In genomic region chr4:147943159-147943638, GRCh38 we compare ENCODE assay signal across 9 cellular contexts.
DNase-seq lines count a peak whose midpoint lies in the region; ATAC-seq and TF ChIP-seq lines count a peak whose summit lies in the region.
"Had no signal": no experiment of that assay in that cellular context is flagged by ENCODE, and none has a peak within 500 bp of the region (broad histone marks: within the 10 kb centered on the region; RNA-seq: fewer than 3 reads in every experiment).

No MANE protein-coding gene starts in this region.

- ATAC-seq in activated naive CD4-positive, alpha-beta T cell treated with anti-CD3 and anti-CD28 coated beads, Interleukin-2, amount 50 U/mL, for 72 hours: peak; percentile 60 to 85
- ATAC-seq in HG02852 (IDR thresholded peaks at IDR 0.05; ENCODE audit: unreplicated experiment): peak; percentile 87
- ATAC-seq in stimulated activated naive CD8-positive, alpha-beta T cell treated with anti-CD3 and anti-CD28 coated beads, Interleukin-15, amount 100 ng/mL, for 72 hours: peak; percentile 89
- ATAC-seq in upper lobe of left lung (ENCODE audit: low FRiP score in 2 of 2): no peak

- WGBS in thyroid gland, 2 donors: 82 to 84% methylated on average over 3 of the region's 3 CpGs
- WGBS in H9 (ENCODE audit: extremely low coverage, insufficient read length, low lambda C conversion rate): no CpG with 5 or more reads among the region's 3 CpGs
- 71 to 78% methylated on average over 3 of the region's 3 CpGs for WGBS in upper lobe of left lung, 2 donors

- H2BK15ac ChIP-seq in H9 (ENCODE audit: low read depth, low read length): no peak overlapping the region

- no peaks in the 10 kb centered on the region for H3K27me3 Mint-ChIP-seq in stimulated activated naive CD8-positive, alpha-beta T cell treated with anti-CD3 and anti-CD28 coated beads, Interleukin-15, amount 100 ng/mL, for 72 hours
- H3K27me3 Mint-ChIP-seq in H9 (ENCODE audit: low read depth): no peaks in the 10 kb centered on the region

- peaks cover 23% of the 10 kb centered on the region for H3K4me1 ChIP-seq in OCI-LY3 (ENCODE audit: low read length)
- peaks cover 27 to 33% of the 10 kb centered on the region in 2 donors for H3K4me1 ChIP-seq in thyroid gland
- no peaks in the 10 kb centered on the region for H3K4me1 ChIP-seq in H9 (ENCODE audit: insufficient read depth, low read length)
- no peaks in the 10 kb centered on the region for H3K4me1 ChIP-seq in upper lobe of left lung

- no peak overlapping the region for H4K5ac ChIP-seq in H9 (ENCODE audit: insufficient read length, low read depth, low read length)

- H3K4ac ChIP-seq in H9 (ENCODE audit: low read depth, low read length): no peak overlapping the region

- H4K8ac ChIP-seq in H9 (replicated peaks; ENCODE audit: insufficient read length, low read depth, low read length): no peak overlapping the region

- H4K91ac ChIP-seq in H9 (ENCODE audit: insufficient read length, low read depth, low read length): no peak overlapping the region

- no peak for TF ChIP-seq EP300 in upper lobe of left lung (IDR thresholded peaks at IDR 0.05)

- H3K79me1 ChIP-seq in H9 (ENCODE audit: insufficient read depth, low read depth, low read length, poor library complexity, severe bottlenecking): no peaks in the 10 kb centered on the region

- no peak overlapping the region for H3K27ac Mint-ChIP-seq in activated naive CD4-positive, alpha-beta T cell treated with anti-CD3 and anti-CD28 coated beads, Interleukin-2, amount 50 U/mL, for 72 hours
- H3K27ac Mint-ChIP-seq in stimulated activated naive CD8-positive, alpha-beta T cell treated with anti-CD3 and anti-CD28 coated beads, Interleukin-15, amount 100 ng/mL, for 72 hours: peak overlapping the region in 1 of 2 donors; percentile 93
- H3K27ac Mint-ChIP-seq in H9: peak overlapping the region in 1 of 3 experiments; percentile 0; a peak in 1 of 7 replicates

- no peak overlapping the region for H2AK5ac ChIP-seq in H9 (ENCODE audit: insufficient read length, low read length)

- H3K27ac ChIP-seq in OCI-LY3 (ENCODE audit: low read length) (no peak overlapping the region), thyroid gland (no peak overlapping the region), H9 (ENCODE audit: insufficient read length, low read depth, low read length) (no peak overlapping the region), upper lobe of left lung (no peak overlapping the region)

- H3K9me3 ChIP-seq in OCI-LY3 (ENCODE audit: insufficient read depth, low read length): no peaks in the 10 kb centered on the region
- H3K9me3 ChIP-seq in thyroid gland: no peaks in the 10 kb centered on the region
- H3K9me3 ChIP-seq in H9 (ENCODE audit: control insufficient read depth, low read depth, low read length): no peaks in the 10 kb centered on the region
- no peaks in the 10 kb centered on the region for H3K9me3 ChIP-seq in upper lobe of left lung

- H3K56ac ChIP-seq in H9 (ENCODE audit: insufficient read length, low read depth, low read length): no peak overlapping the region

- no peaks in the 10 kb centered on the region for H3K23me2 ChIP-seq in H9 (ENCODE audit: insufficient read length, low read depth, low read length, poor library complexity, severe bottlenecking)

- H3K14ac ChIP-seq in H9 (ENCODE audit: insufficient read depth, low read length): no peak overlapping the region

- no peak overlapping the region for H2BK20ac ChIP-seq in H9 (ENCODE audit: low read depth, low read length, poor library complexity, severe bottlenecking)

- peaks cover 0 to 10% of the 10 kb centered on the region in 2 donors for H3K36me3 Mint-ChIP-seq in activated naive CD4-positive, alpha-beta T cell treated with anti-CD3 and anti-CD28 coated beads, Interleukin-2, amount 50 U/mL, for 72 hours
- peaks cover 0 to 2% (median 0%) of the 10 kb centered on the region in 3 experiments; a peak in 4 of 7 replicates for H3K36me3 Mint-ChIP-seq in H9 (ENCODE audit: insufficient read depth in 1 of 3, low read depth in 3 of 3)

- H3K9ac ChIP-seq in OCI-LY3 (ENCODE audit: low read length): no peak overlapping the region
- no peak overlapping the region for H3K9ac ChIP-seq in H9 (ENCODE audit: extremely low read depth, insufficient read length, low read length)

- H3K9me3 Mint-ChIP-seq in activated naive CD4-positive, alpha-beta T cell treated with anti-CD3 and anti-CD28 coated beads, Interleukin-2, amount 50 U/mL, for 72 hours: no peaks in the 10 kb centered on the region
- H3K9me3 Mint-ChIP-seq in stimulated activated naive CD8-positive, alpha-beta T cell treated with anti-CD3 and anti-CD28 coated beads, Interleukin-15, amount 100 ng/mL, for 72 hours: no peaks in the 10 kb centered on the region
- no peaks in the 10 kb centered on the region for H3K9me3 Mint-ChIP-seq in H9

- peak overlapping the region; percentile 43 for H3K4me3 ChIP-seq in OCI-LY3 (ENCODE audit: low read length)
- H3K4me3 ChIP-seq in thyroid gland (replicated peaks in 1 of 3): no peak overlapping the region
- no peak overlapping the region for H3K4me3 ChIP-seq in upper lobe of left lung

- no peak for DNase-seq in activated naive CD4-positive, alpha-beta T cell treated with anti-CD3 and anti-CD28 coated beads, Interleukin-2, amount 50 U/mL, for 72 hours (ENCODE audit: low spot score in 2 of 2)
- no peak for DNase-seq in activated naive CD4-positive, alpha-beta T cell treated with anti-CD3 and anti-CD28 coated beads, Interleukin-2, amount 50 U/mL, for 16 hours
- no peak for DNase-seq in stimulated activated naive CD8-positive, alpha-beta T cell treated with anti-CD3 and anti-CD28 coated beads, Interleukin-15, amount 100 ng/mL, for 72 hours
- DNase-seq in thyroid gland: no peak
- DNase-seq in H9: no peak
- DNase-seq in upper lobe of left lung: no peak
- DNase-seq: stimulated activated CD4-positive, alpha-beta T cell treated with anti-CD3 and anti-CD28 coated beads, Interleukin-15, amount 100 ng/mL, for 24 hours had no signal

- H3K4me2 ChIP-seq in OCI-LY3 (ENCODE audit: low read length): peak overlapping the region; percentile 62
- H3K4me2 ChIP-seq in H9 (ENCODE audit: insufficient read depth, insufficient read length, low read length): no peak overlapping the region

- H2AFZ ChIP-seq in OCI-LY3 (ENCODE audit: low read depth, low read length) (no peak overlapping the region), H9 (ENCODE audit: low read length) (no peak overlapping the region)

- no peak overlapping the region for H3K23ac ChIP-seq in H9 (ENCODE audit: insufficient read length, low read depth, low read length)

- H2BK12ac ChIP-seq in H9 (ENCODE audit: insufficient read length, low read depth, low read length): no peak overlapping the region

- peaks cover 32% of the 10 kb centered on the region for H3K4me1 Mint-ChIP-seq in stimulated activated naive CD8-positive, alpha-beta T cell treated with anti-CD3 and anti-CD28 coated beads, Interleukin-15, amount 100 ng/mL, for 72 hours
- H3K4me1 Mint-ChIP-seq in H9: peaks cover 8 to 16% of the 10 kb centered on the region in 2 experiments

- TF ChIP-seq CTCF in OCI-LY3 (IDR thresholded peaks at IDR 0.05; ENCODE audit: low read depth, low read length) (no peak), thyroid gland (IDR thresholded peaks at IDR 0.05) (no peak), H9 (conservative IDR thresholded peaks at IDR 0.05) (no peak), upper lobe of left lung (IDR thresholded peaks at IDR 0.05) (no peak)

- H3K36me3 ChIP-seq in OCI-LY3 (replicated peaks; ENCODE audit: low read depth, low read length) (peaks cover 7% of the 10 kb centered on the region), thyroid gland (peaks cover 0 to 4% of the 10 kb centered on the region in 2 donors), upper lobe of left lung (peaks cover 0 to 10% (median 0%) of the 10 kb centered on the region in 4 donors)

- no peak overlapping the region for H3K18ac ChIP-seq in H9 (ENCODE audit: insufficient read length, low read depth, low read length)

- H2BK5ac ChIP-seq in H9 (ENCODE audit: insufficient read length, low read length): no peak overlapping the region

- H3K27me3 ChIP-seq in OCI-LY3 (ENCODE audit: low read depth, low read length) (peaks cover 37% of the 10 kb centered on the region), thyroid gland (no peaks in the 10 kb centered on the region), H9 (ENCODE audit: insufficient read depth, low read length) (no peaks in the 10 kb centered on the region), upper lobe of left lung (no peaks in the 10 kb centered on the region)

- H3K79me2 ChIP-seq in OCI-LY3 (ENCODE audit: low read length): no peaks in the 10 kb centered on the region
- H3K79me2 ChIP-seq in H9 (ENCODE audit: insufficient read depth, low read length): no peaks in the 10 kb centered on the region

- peaks cover 33% of the 10 kb centered on the region; the same call in 1 of the 2 replicates for H4K20me1 ChIP-seq in OCI-LY3 (ENCODE audit: insufficient read depth, low read length)
- no peaks in the 10 kb centered on the region for H4K20me1 ChIP-seq in H9 (ENCODE audit: control insufficient read depth, insufficient read depth, insufficient read length)

- H3K4me3 Mint-ChIP-seq in stimulated activated naive CD8-positive, alpha-beta T cell treated with anti-CD3 and anti-CD28 coated beads, Interleukin-15, amount 100 ng/mL, for 72 hours: peak overlapping the region in 1 of 2 donors; percentile 53
- no peak overlapping the region for H3K4me3 Mint-ChIP-seq in H9

- no peak overlapping the region for H2BK120ac ChIP-seq in H9 (ENCODE audit: low read depth, low read length, poor library complexity, severe bottlenecking)

- H3T11ph ChIP-seq in H9 (ENCODE audit: low read length): no peak overlapping the region

- TF ChIP-seq POLR2A in thyroid gland (IDR thresholded peaks at IDR 0.05) (no peak), upper lobe of left lung (IDR thresholded peaks at IDR 0.05) (no peak)

- intact Hi-C loops in thyroid gland (cut with DNase I): no loop called here

Comparison
In these comparisons a context has a peak if more than half of its experiments do, and no peak if none do; other contexts are left out.
1. ATAC-seq: peak in activated naive CD4-positive, alpha-beta T cell treated with anti-CD3 and anti-CD28 coated beads, Interleukin-2, amount 50 U/mL, for 72 hours (2 of 2), HG02852 (single experiment) and stimulated activated naive CD8-positive, alpha-beta T cell treated with anti-CD3 and anti-CD28 coated beads, Interleukin-15, amount 100 ng/mL, for 72 hours (single experiment); none in upper lobe of left lung (0 of 2).